20 cellular contexts compared by ENCODE assay signal in genomic region chr18:65610939-65611338, GRCh38.
DNase-seq lines count a peak whose midpoint lies in the region; ATAC-seq and TF ChIP-seq lines count a peak whose summit lies in the region.
"Had no signal": no experiment of that assay in that cellular context is flagged by ENCODE, and none has a peak within 500 bp of the region (broad histone marks: within the 10 kb centered on the region; RNA-seq: fewer than 3 reads in every experiment).

No MANE protein-coding gene starts in this region.

- no peaks in the 10 kb centered on the region for H3K9me3 ChIP-seq in OCI-LY3 (ENCODE audit: insufficient read depth, low read length)
- H3K9me3 ChIP-seq: SK-N-SH had no signal

- TF ChIP-seq CTCF in OCI-LY3 (IDR thresholded peaks at IDR 0.05; ENCODE audit: low read depth, low read length) (no peak), nephron progenitor cell (IDR thresholded peaks at IDR 0.05) (no peak), omental fat pad (IDR thresholded peaks at IDR 0.05) (no peak), Calu3 (IDR thresholded peaks at IDR 0.05; ENCODE audit: unreplicated experiment) (no peak)

- DNase-seq in H7 (peak; percentile 24), iPS DF 19.7 (ENCODE audit: low read depth, low spot score) (peak; percentile 45), nephron progenitor cell (no peak), omental fat pad (ENCODE audit: low spot score) (no peak), Calu3 (no peak), RPMI8226 (no peak)
- DNase-seq in activated CD8-positive, alpha-beta memory T cell treated with anti-CD3 and anti-CD28 coated beads, Interleukin-2, amount 10 ng/mL, durations not matched to agents 7 days and 5 days, result no peak
- DNase-seq: AML-193, COR-L47, EL, KBM-7, NCI-H1417 treated with DMSO at 0.1 percent for 48 hours, NCI-H1930, NCI-H774, SK-N-SH had no signal

- H3K4me1 Mint-ChIP-seq in nephron progenitor cell, result peaks cover 16% of the 10 kb centered on the region
- no peaks in the 10 kb centered on the region for H3K4me1 Mint-ChIP-seq in Calu3 (ENCODE audit: low read depth, unreplicated experiment)
- no peaks in the 10 kb centered on the region for H3K4me1 Mint-ChIP-seq in activated CD8-positive, alpha-beta memory T cell treated with anti-CD3 and anti-CD28 coated beads, Interleukin-2, amount 10 ng/mL, durations not matched to agents 7 days and 5 days
- H3K4me1 Mint-ChIP-seq: CD14-positive monocyte had no signal

- no peaks in the 10 kb centered on the region for H3K79me2 ChIP-seq in OCI-LY3 (ENCODE audit: low read length)

- H3K27ac ChIP-seq in OCI-LY3 (ENCODE audit: low read length), result no peak overlapping the region

- H3K4me3 Mint-ChIP-seq in nephron progenitor cell (no peak overlapping the region), Calu3 (ENCODE audit: low read depth, unreplicated experiment) (no peak overlapping the region)
- no peak overlapping the region for H3K4me3 Mint-ChIP-seq in activated CD8-positive, alpha-beta memory T cell treated with anti-CD3 and anti-CD28 coated beads, Interleukin-2, amount 10 ng/mL, durations not matched to agents 7 days and 5 days
- H3K4me3 Mint-ChIP-seq: CD14-positive monocyte had no signal

- H3K4me2 ChIP-seq in OCI-LY3 (ENCODE audit: low read length), result no peak overlapping the region
- H3K4me2 ChIP-seq: SK-N-SH had no signal

- H3K36me3 Mint-ChIP-seq in nephron progenitor cell (ENCODE audit: low read depth) (peaks cover 3% of the 10 kb centered on the region), Calu3 (ENCODE audit: insufficient read depth, unreplicated experiment) (no peaks in the 10 kb centered on the region)
- no peaks in the 10 kb centered on the region for H3K36me3 Mint-ChIP-seq in activated CD8-positive, alpha-beta memory T cell treated with anti-CD3 and anti-CD28 coated beads, Interleukin-2, amount 10 ng/mL, durations not matched to agents 7 days and 5 days
- H3K36me3 Mint-ChIP-seq: CD14-positive monocyte had no signal

- CTCF ChIA-PET in Calu3 (lab: Charles Lee), result no interaction called here
- CTCF ChIA-PET in activated CD8-positive, alpha-beta memory T cell treated with anti-CD3 and anti-CD28 coated beads, Interleukin-2, amount 10 ng/mL, durations not matched to agents 7 days and 5 days (lab: Charles Lee), result no interaction called here

- 0 out of 2 replicates have a peak overlapping the region, but pooled peaks have one; percentile 4 for H2AFZ ChIP-seq in OCI-LY3 (ENCODE audit: low read depth, low read length)

- H3K36me3 ChIP-seq in H7 (replicated peaks; ENCODE audit: control insufficient read depth, insufficient read depth, low read length) (no peaks in the 10 kb centered on the region), OCI-LY3 (replicated peaks; ENCODE audit: low read depth, low read length) (no peaks in the 10 kb centered on the region)

- no peak for ATAC-seq in omental fat pad (ENCODE audit: low FRiP score)
- ATAC-seq in activated CD8-positive, alpha-beta memory T cell treated with anti-CD3 and anti-CD28 coated beads, Interleukin-2, amount 10 ng/mL, durations not matched to agents 7 days and 5 days, result no peak
- ATAC-seq: HCT116, Panc1, Right ventricle myocardium inferior had no signal

- no peak overlapping the region for H3K9ac ChIP-seq in OCI-LY3 (ENCODE audit: low read length)
- H3K9ac ChIP-seq: SK-N-SH had no signal

- H3K4me3 ChIP-seq in H7 (ENCODE audit: insufficient read depth, low read depth, low read length) (no peak overlapping the region), OCI-LY3 (ENCODE audit: low read length) (no peak overlapping the region)

- BruUV-seq in Calu3 (replicated peaks; lab: Mats Ljungman, UMichigan), result no TSS peak

- H3K27me3 ChIP-seq in H7 (ENCODE audit: control insufficient read depth, insufficient read depth, low read length), result peaks cover 31% of the 10 kb centered on the region
- no peaks in the 10 kb centered on the region for H3K27me3 ChIP-seq in OCI-LY3 (ENCODE audit: low read depth, low read length)

- peaks cover 10% of the 10 kb centered on the region for H3K9me3 Mint-ChIP-seq in nephron progenitor cell
- peaks cover 2% of the 10 kb centered on the region for H3K9me3 Mint-ChIP-seq in Calu3 (ENCODE audit: low read depth, unreplicated experiment)
- peaks cover 5% of the 10 kb centered on the region for H3K9me3 Mint-ChIP-seq in activated CD8-positive, alpha-beta memory T cell treated with anti-CD3 and anti-CD28 coated beads, Interleukin-2, amount 10 ng/mL, durations not matched to agents 7 days and 5 days (ENCODE audit: low read depth)

- H3K27me3 Mint-ChIP-seq in nephron progenitor cell (ENCODE audit: low read depth, poor library complexity), result no peaks in the 10 kb centered on the region
- no peaks in the 10 kb centered on the region for H3K27me3 Mint-ChIP-seq in Calu3 (ENCODE audit: unreplicated experiment)
- no peaks in the 10 kb centered on the region for H3K27me3 Mint-ChIP-seq in activated CD8-positive, alpha-beta memory T cell treated with anti-CD3 and anti-CD28 coated beads, Interleukin-2, amount 10 ng/mL, durations not matched to agents 7 days and 5 days

- H4K20me1 ChIP-seq in OCI-LY3 (ENCODE audit: insufficient read depth, low read length), result no peaks in the 10 kb centered on the region

- no peaks in the 10 kb centered on the region for H3K4me1 ChIP-seq in OCI-LY3 (ENCODE audit: low read length)

- peak overlapping the region; percentile 66 for H3K27ac Mint-ChIP-seq in nephron progenitor cell
- H3K27ac Mint-ChIP-seq in Calu3 (ENCODE audit: unreplicated experiment), result no peak overlapping the region
- H3K27ac Mint-ChIP-seq in activated CD8-positive, alpha-beta memory T cell treated with anti-CD3 and anti-CD28 coated beads, Interleukin-2, amount 10 ng/mL, durations not matched to agents 7 days and 5 days, result no peak overlapping the region
- H3K27ac Mint-ChIP-seq: CD14-positive monocyte had no signal

- intact Hi-C loops in Calu3 (cut with micrococcal nuclease; ENCODE audit: unreplicated experiment), result no loop called here

Comparison
In these comparisons a context has a peak if more than half of its experiments do, and no peak if none do; other contexts are left out.
1. DNase-seq: peak in H7 (single experiment) and iPS DF 19.7 (single experiment); none in nephron progenitor cell (single experiment), omental fat pad (single experiment), Calu3 (single experiment), activated CD8-positive, alpha-beta memory T cell treated with anti-CD3 and anti-CD28 coated beads, Interleukin-2, amount 10 ng/mL, durations not matched to agents 7 days and 5 days (single experiment) and RPMI8226 (single experiment).